7 cellular contexts compared by ENCODE assay signal in the genomic region with DNA sequence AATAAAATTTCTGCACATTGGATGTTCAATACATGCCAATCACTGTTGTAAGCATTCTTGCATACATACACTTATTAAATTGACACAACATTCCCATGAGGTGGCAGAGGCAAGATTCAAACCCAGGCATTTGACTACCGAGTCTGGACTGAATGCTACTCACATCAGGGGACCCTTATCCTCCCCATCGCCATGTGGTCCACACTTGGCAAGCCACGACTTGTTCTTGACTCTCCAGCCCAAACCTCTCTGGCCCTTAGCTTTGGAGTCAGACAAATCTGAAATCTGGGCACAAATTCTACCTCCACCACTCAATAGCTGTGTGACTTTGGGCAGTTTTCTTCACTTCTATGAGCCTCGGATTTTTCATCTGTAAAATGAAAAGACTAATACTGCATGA. TPM values are rescaled to one million over a fixed set of nuclear protein-coding genes. Genes with fewer than 3 reads are reported as not detected.
"Had no signal": no experiment of that assay in that cellular context is flagged by ENCODE, and none has a peak within 500 bp of the region (broad histone marks: within the 10 kb centered on the region; RNA-seq: fewer than 3 reads in every experiment).

No MANE protein-coding gene starts in this region.

- H3K36me3 Mint-ChIP-seq: IgD-negative memory B cell had no signal

- DNase-seq: GM23248, GOT3, H7, HFFc6 had no signal

- H3K4me3 Mint-ChIP-seq: HFFc6, IgD-negative memory B cell had no signal

- H3K27ac Mint-ChIP-seq: HFFc6, IgD-negative memory B cell had no signal

- ATAC-seq: HCT116, HepG2 had no signal

- H3K4me1 Mint-ChIP-seq: IgD-negative memory B cell had no signal

- H3K9me3 Mint-ChIP-seq: HFFc6 had no signal

RNA-seq across cellular contexts. Expression of a gene that starts 57.1 kb away (rescaled TPM):
- total RNA-seq: HepG2 had no signal
